In genomic region chr13:98189841-98190505, GRCh38 we compare ENCODE assay signal across 20 cellular contexts. TPM values are rescaled to one million over a fixed set of nuclear protein-coding genes. Genes with fewer than 3 reads are reported as not detected.
DNase-seq lines count a peak whose midpoint lies in the region; ATAC-seq and TF ChIP-seq lines count a peak whose summit lies in the region.
"Had no signal": no experiment of that assay in that cellular context is flagged by ENCODE, and none has a peak within 500 bp of the region (broad histone marks: within the 10 kb centered on the region; RNA-seq: fewer than 3 reads in every experiment).

No MANE protein-coding gene starts in this region.

- CTCF ChIA-PET in activated CD4-positive, alpha-beta T cell treated with anti-CD3 and anti-CD28 coated beads, Interleukin-2, amount 10 ng/mL, durations not matched to agents 7 days and 5 days (lab: Charles Lee), result no interaction called here

- H3K27me3 ChIP-seq in liver (ENCODE audit: control insufficient read depth in 4 of 4, insufficient read depth in 4 of 4, low read length in 3 of 4), result no peaks in the 10 kb centered on the region
- H3K27me3 ChIP-seq: gastroesophageal sphincter, uterus had no signal

- H3K27ac ChIP-seq in liver (ENCODE audit: low read depth in 1 of 2, low read length in 2 of 2), result peak overlapping the region; percentile 34 to 85
- H3K27ac ChIP-seq: gastroesophageal sphincter, uterus had no signal

- peak overlapping the region in 2 of 5 experiments; percentile 3 to 54 for H3K4me3 Mint-ChIP-seq in brain
- no peak overlapping the region for H3K4me3 Mint-ChIP-seq in activated CD4-positive, alpha-beta T cell treated with anti-CD3 and anti-CD28 coated beads, Interleukin-2, amount 10 ng/mL, durations not matched to agents 7 days and 5 days
- H3K4me3 Mint-ChIP-seq: activated T-cell treated with anti-CD3 and anti-CD28 coated beads, Interleukin-2, amount 50 U/mL, for 4 hours; IgD-negative memory B cell; stimulated activated memory B cell treated with anti-CD40 and anti-IgM and Interleukin-4, amounts not matched to agents 10 μg/mL and 1 μg/mL and 100 μg/mL, for 72 hours had no signal

- no peaks in the 10 kb centered on the region for H3K36me3 ChIP-seq in liver (ENCODE audit: control insufficient read depth in 4 of 4, insufficient read depth in 3 of 4, low read depth in 1 of 4, low read length in 3 of 4)
- H3K36me3 ChIP-seq: gastroesophageal sphincter, uterus had no signal

- H3K9ac ChIP-seq in liver (ENCODE audit: low read depth in 1 of 2, low read length in 2 of 2), result peak overlapping the region in 1 of 2 donors; percentile 63

- 15% methylated on average over 4 of the region's 4 CpGs for WGBS in liver

- H3K4me1 Mint-ChIP-seq in brain, result peaks cover 54% of the 10 kb centered on the region
- no peaks in the 10 kb centered on the region for H3K4me1 Mint-ChIP-seq in activated CD4-positive, alpha-beta T cell treated with anti-CD3 and anti-CD28 coated beads, Interleukin-2, amount 10 ng/mL, durations not matched to agents 7 days and 5 days
- H3K4me1 Mint-ChIP-seq: IgD-negative memory B cell; stimulated activated memory B cell treated with anti-CD40 and anti-IgM and Interleukin-4, amounts not matched to agents 10 μg/mL and 1 μg/mL and 100 μg/mL, for 72 hours had no signal

- H3K27ac Mint-ChIP-seq in brain, result peak overlapping the region; percentile 17 to 71 (median 61)
- no peak overlapping the region for H3K27ac Mint-ChIP-seq in activated CD4-positive, alpha-beta T cell treated with anti-CD3 and anti-CD28 coated beads, Interleukin-2, amount 10 ng/mL, durations not matched to agents 7 days and 5 days
- H3K27ac Mint-ChIP-seq: IgD-negative memory B cell; stimulated activated memory B cell treated with anti-CD40 and anti-IgM and Interleukin-4, amounts not matched to agents 10 μg/mL and 1 μg/mL and 100 μg/mL, for 72 hours had no signal

- ATAC-seq in GM21825 (IDR thresholded peaks at IDR 0.05; ENCODE audit: unreplicated experiment), result no peak
- ATAC-seq: activated T-cell treated with anti-CD3 and anti-CD28 coated beads, Interleukin-2, amount 50 U/mL, for 4 hours; gastroesophageal sphincter; stimulated activated memory B cell treated with anti-CD40 and anti-IgM and Interleukin-4, amounts not matched to agents 10 μg/mL and 1 μg/mL and 100 μg/mL, for 72 hours had no signal

- peaks cover 14% of the 10 kb centered on the region for H3K36me3 Mint-ChIP-seq in brain
- no peaks in the 10 kb centered on the region for H3K36me3 Mint-ChIP-seq in activated CD4-positive, alpha-beta T cell treated with anti-CD3 and anti-CD28 coated beads, Interleukin-2, amount 10 ng/mL, durations not matched to agents 7 days and 5 days (ENCODE audit: low read depth)
- H3K36me3 Mint-ChIP-seq: stimulated activated memory B cell treated with anti-CD40 and anti-IgM and Interleukin-4, amounts not matched to agents 10 μg/mL and 1 μg/mL and 100 μg/mL, for 72 hours had no signal

- H3K9me3 ChIP-seq in liver (ENCODE audit: control insufficient read depth in 4 of 4, low read length in 3 of 4), result no peaks in the 10 kb centered on the region
- H3K9me3 ChIP-seq: Caco-2, gastroesophageal sphincter, uterus had no signal

- H3K27me3 Mint-ChIP-seq in brain, result no peaks in the 10 kb centered on the region
- H3K27me3 Mint-ChIP-seq in activated CD4-positive, alpha-beta T cell treated with anti-CD3 and anti-CD28 coated beads, Interleukin-2, amount 10 ng/mL, durations not matched to agents 7 days and 5 days, result no peaks in the 10 kb centered on the region
- H3K27me3 Mint-ChIP-seq: stimulated activated memory B cell treated with anti-CD40 and anti-IgM and Interleukin-4, amounts not matched to agents 10 μg/mL and 1 μg/mL and 100 μg/mL, for 72 hours had no signal

- POLR2A ChIA-PET in activated CD4-positive, alpha-beta T cell treated with anti-CD3 and anti-CD28 coated beads, Interleukin-2, amount 10 ng/mL, durations not matched to agents 7 days and 5 days (lab: Charles Lee), result no interaction called here

- H3K4me1 ChIP-seq in liver (ENCODE audit: control insufficient read depth in 4 of 4, insufficient read depth in 4 of 4, low read length in 3 of 4), result peaks cover 12 to 53% (median 36%) of the 10 kb centered on the region in 4 donors
- H3K4me1 ChIP-seq: Caco-2 had no signal

- peak; percentile 12; the same call in 1 of the 2 replicates for TF ChIP-seq CTCF in AG10803 (conservative IDR thresholded peaks at IDR 0.05; ENCODE audit: low read length)
- no peak for TF ChIP-seq CTCF in brain (conservative IDR thresholded peaks at IDR 0.05)
- TF ChIP-seq CTCF in liver (IDR thresholded peaks at IDR 0.05; ENCODE audit: low read depth, low read length, missing input control), result peak; percentile 17

- no peak for DNase-seq in AG10803 (ENCODE audit: low read depth)
- peak; percentile 3 for DNase-seq in MV-4-11 (lab: John Stamatoyannopoulos, UW)
- DNase-seq in activated effector memory CD4-positive, alpha-beta T cell treated with Interleukin-2 at 50 U/mL for 16 hours, result no peak
- no peak for DNase-seq in activated CD4-positive, alpha-beta T cell treated with anti-CD3 and anti-CD28 coated beads, Interleukin-2, amount 10 ng/mL, durations not matched to agents 7 days and 5 days
- DNase-seq in stimulated activated CD4-positive, alpha-beta T cell treated with anti-CD3 and anti-CD28 coated beads, Interleukin-12 subunit alpha, Interleukin-12 subunit beta, amount 100 ng/mL, for 4 hours, result no peak
- DNase-seq: activated CD4-positive, alpha-beta T cell treated with anti-CD3 and anti-CD28 coated beads, Interleukin-2, amount 50 U/mL, for 4 hours; activated T-cell treated with anti-CD3 and anti-CD28 coated beads, Interleukin-2, amount 50 U/mL, for 4 hours; Caco-2; NCI-H1417 treated with DMSO at 0.1 percent for 48 hours; NCI-H345; uterus had no signal

- H3K4me3 ChIP-seq in AG10803 (ENCODE audit: low read length) (no peak overlapping the region), liver (ENCODE audit: low read depth in 1 of 3, low read length in 3 of 3) (no peak overlapping the region)
- H3K4me3 ChIP-seq: gastroesophageal sphincter, uterus had no signal

- peak in 1 of 2 donors; percentile 48 for TF ChIP-seq RAD21 in liver (IDR thresholded peaks at IDR 0.05)

- H3K9me3 Mint-ChIP-seq in brain, result peaks cover 0 to 4% (median 0%) of the 10 kb centered on the region in 5 experiments
- no peaks in the 10 kb centered on the region for H3K9me3 Mint-ChIP-seq in activated CD4-positive, alpha-beta T cell treated with anti-CD3 and anti-CD28 coated beads, Interleukin-2, amount 10 ng/mL, durations not matched to agents 7 days and 5 days
- H3K9me3 Mint-ChIP-seq: activated T-cell treated with anti-CD3 and anti-CD28 coated beads, Interleukin-2, amount 50 U/mL, for 4 hours had no signal

TF ChIP-seq in liver, 16 proteins besides CTCF, POLR2A, EP300 and RAD21 (continues in another document):
- TF ChIP-seq TAF1 (conservative IDR thresholded peaks at IDR 0.05) (no peak), JUND (IDR thresholded peaks at IDR 0.05) (no peak), YY1 (IDR thresholded peaks at IDR 0.05) (peak; percentile 31), GABPA (IDR thresholded peaks at IDR 0.05 in 1 of 2, conservative IDR thresholded peaks at IDR 0.05 in 1 of 2) (no peak), SP1 (IDR thresholded peaks at IDR 0.05) (peak; percentile 18), HNF4G (IDR thresholded peaks at IDR 0.05) (no peak), FOXA2 (IDR thresholded peaks at IDR 0.05) (no peak), RXRA (IDR thresholded peaks at IDR 0.05) (peak; percentile 55 to 65), ATF3 (IDR thresholded peaks at IDR 0.05) (no peak), HNF4A (conservative IDR thresholded peaks at IDR 0.05) (peak; percentile 36 to 55), EGR1 (IDR thresholded peaks at IDR 0.05; ENCODE audit: low read depth in 2 of 2) (no peak), FOXA1 (IDR thresholded peaks at IDR 0.05) (no peak)
- TF ChIP-seq, protein P1, sequence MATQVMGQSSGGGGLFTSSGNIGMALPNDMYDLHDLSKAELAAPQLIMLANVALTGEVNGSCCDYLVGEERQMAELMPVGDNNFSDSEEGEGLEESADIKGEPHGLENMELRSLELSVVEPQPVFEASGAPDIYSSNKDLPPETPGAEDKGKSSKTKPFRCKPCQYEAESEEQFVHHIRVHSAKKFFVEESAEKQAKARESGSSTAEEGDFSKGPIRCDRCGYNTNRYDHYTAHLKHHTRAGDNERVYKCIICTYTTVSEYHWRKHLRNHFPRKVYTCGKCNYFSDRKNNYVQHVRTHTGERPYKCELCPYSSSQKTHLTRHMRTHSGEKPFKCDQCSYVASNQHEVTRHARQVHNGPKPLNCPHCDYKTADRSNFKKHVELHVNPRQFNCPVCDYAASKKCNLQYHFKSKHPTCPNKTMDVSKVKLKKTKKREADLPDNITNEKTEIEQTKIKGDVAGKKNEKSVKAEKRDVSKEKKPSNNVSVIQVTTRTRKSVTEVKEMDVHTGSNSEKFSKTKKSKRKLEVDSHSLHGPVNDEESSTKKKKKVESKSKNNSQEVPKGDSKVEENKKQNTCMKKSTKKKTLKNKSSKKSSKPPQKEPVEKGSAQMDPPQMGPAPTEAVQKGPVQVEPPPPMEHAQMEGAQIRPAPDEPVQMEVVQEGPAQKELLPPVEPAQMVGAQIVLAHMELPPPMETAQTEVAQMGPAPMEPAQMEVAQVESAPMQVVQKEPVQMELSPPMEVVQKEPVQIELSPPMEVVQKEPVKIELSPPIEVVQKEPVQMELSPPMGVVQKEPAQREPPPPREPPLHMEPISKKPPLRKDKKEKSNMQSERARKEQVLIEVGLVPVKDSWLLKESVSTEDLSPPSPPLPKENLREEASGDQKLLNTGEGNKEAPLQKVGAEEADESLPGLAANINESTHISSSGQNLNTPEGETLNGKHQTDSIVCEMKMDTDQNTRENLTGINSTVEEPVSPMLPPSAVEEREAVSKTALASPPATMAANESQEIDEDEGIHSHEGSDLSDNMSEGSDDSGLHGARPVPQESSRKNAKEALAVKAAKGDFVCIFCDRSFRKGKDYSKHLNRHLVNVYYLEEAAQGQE (IDR thresholded peaks at IDR 0.05), result no peak

RNA-seq across cellular contexts. Expression of gene RNF113B, which starts 12.9 kb away (rescaled TPM):
- not detected for polyA plus RNA-seq in brain (ENCODE audit: insufficient read depth, low read depth, low replicate concordance)
- total RNA-seq in liver, result not detected
- polyA plus RNA-seq in liver, result under 1 TPM in 1 of 2 donors, not detected in 1; 0.64 TPM
- not detected for total RNA-seq in activated CD4-positive, alpha-beta T cell treated with anti-CD3 and anti-CD28 coated beads, Interleukin-2, amount 10 ng/mL, durations not matched to agents 7 days and 5 days
- total RNA-seq: activated T-cell treated with anti-CD3 and anti-CD28 coated beads, Interleukin-2, amount 50 U/mL, for 4 hours; Caco-2; cerebellum; gastroesophageal sphincter; SK-MEL-5; uterus had no signal
- polyA plus RNA-seq: adipose tissue, IgD-negative memory B cell had no signal

RNA-seq across cellular contexts. Expression of gene FARP1, which starts 47.1 kb away (rescaled TPM):
- polyA plus RNA-seq in brain (ENCODE audit: insufficient read depth, low read depth, low replicate concordance) (86.6 TPM), liver (10 to 100 TPM; 28.4 to 50.2 TPM)
- total RNA-seq in liver, result 10 to 100 TPM; 29.4 to 62.6 TPM
- total RNA-seq in activated CD4-positive, alpha-beta T cell treated with anti-CD3 and anti-CD28 coated beads, Interleukin-2, amount 10 ng/mL, durations not matched to agents 7 days and 5 days, result 1 to 10 TPM in 1 of 2 experiments, under 1 TPM in 1; 0.67 to 1.0 TPM

Comparison
In these comparisons a context has a peak if more than half of its experiments do, and no peak if none do; other contexts are left out.
1. CTCF ChIP-seq: peak in AG10803 (single experiment) and liver (single experiment); none in brain (0 of 2).
2. RNA of gene FARP1, which starts 47.1 kb away (total RNA-seq): 29.4 to 62.6 TPM in liver; 0.67 to 1.0 TPM in activated CD4-positive, alpha-beta T cell treated with anti-CD3 and anti-CD28 coated beads, Interleukin-2, amount 10 ng/mL, durations not matched to agents 7 days and 5 days; every median in the first group is over 10 times any median in the second.